27 cellular contexts compared by ENCODE assay signal in the genomic region with DNA sequence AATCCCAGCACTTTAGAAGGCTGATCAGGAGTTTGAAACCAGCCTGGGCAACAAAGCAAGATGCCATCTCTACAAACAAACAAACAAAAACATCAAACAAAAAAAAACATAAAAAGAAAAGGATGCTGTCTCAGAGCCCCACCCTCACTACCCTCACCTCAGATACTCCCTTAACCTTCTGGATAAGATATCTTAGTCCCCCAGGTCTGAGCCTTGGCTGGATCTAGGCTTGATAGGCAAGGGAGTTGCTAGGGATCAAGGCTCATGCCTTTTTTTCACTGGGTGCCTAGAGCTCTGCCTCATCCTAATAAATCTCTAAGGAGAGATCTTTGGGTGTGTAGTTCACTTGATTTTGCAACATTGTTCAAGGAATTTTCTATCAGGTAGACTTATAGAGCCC. TPM values are rescaled to one million over a fixed set of nuclear protein-coding genes. Genes with fewer than 3 reads are reported as not detected.
"Had no signal": no experiment of that assay in that cellular context is flagged by ENCODE, and none has a peak within 500 bp of the region (broad histone marks: within the 10 kb centered on the region; RNA-seq: fewer than 3 reads in every experiment).

No MANE protein-coding gene starts in this region.

- H3K27ac Mint-ChIP-seq: activated CD4-positive, alpha-beta T cell treated with anti-CD3 and anti-CD28 coated beads, Interleukin-2, amount 10 ng/mL, durations not matched to agents 7 days and 5 days; activated CD8-positive, alpha-beta memory T cell treated with anti-CD3 and anti-CD28 coated beads, Interleukin-2, amount 10 ng/mL, durations not matched to agents 7 days and 5 days; activated CD8-positive, alpha-beta T cell treated with anti-CD3 and anti-CD28 coated beads for 36 hours; activated naive CD4-positive, alpha-beta T cell treated with anti-CD3 and anti-CD28 coated beads for 36 hours; activated T-helper 2 cell treated with anti-CD3 and anti-CD28 coated beads, Interferon-gamma antibody, Interleukin-2, Interleukin-4, amounts not matched to agents 10 μg/mL and 5 μg/mL and 100 μg/mL, durations not matched to agents 14 hours and 24 hours and 36 hours; neural progenitor cell had no signal

- H3K4me1 ChIP-seq: ascending aorta, colonic mucosa, gastrocnemius medialis, neural progenitor cell, sigmoid colon had no signal

- H3K4me3 Mint-ChIP-seq: activated CD4-positive, alpha-beta T cell treated with anti-CD3 and anti-CD28 coated beads, Interleukin-2, amount 10 ng/mL, durations not matched to agents 7 days and 5 days; activated CD8-positive, alpha-beta memory T cell treated with anti-CD3 and anti-CD28 coated beads, Interleukin-2, amount 10 ng/mL, durations not matched to agents 7 days and 5 days; activated CD8-positive, alpha-beta T cell treated with anti-CD3 and anti-CD28 coated beads for 36 hours; activated naive CD4-positive, alpha-beta T cell treated with anti-CD3 and anti-CD28 coated beads for 36 hours; neural progenitor cell had no signal

- DNase-seq: activated CD4-positive, alpha-beta T cell treated with anti-CD3 and anti-CD28 coated beads, Interleukin-2, amount 10 ng/mL, durations not matched to agents 7 days and 5 days; activated CD4-positive, CD25-positive, alpha-beta regulatory T cell treated with anti-CD3 and anti-CD28 coated beads, Interleukin-2, amount 50 U/mL, for 72 hours; activated CD8-positive, alpha-beta memory T cell treated with anti-CD3 and anti-CD28 coated beads, Interleukin-2, amount 10 ng/mL, durations not matched to agents 7 days and 5 days; activated CD8-positive, alpha-beta T cell treated with anti-CD3 and anti-CD28 coated beads for 36 hours; activated naive CD4-positive, alpha-beta T cell treated with anti-CD3 and anti-CD28 coated beads for 36 hours; adrenal gland; colonic mucosa; dorsolateral prefrontal cortex; esophagus squamous epithelium; gastrocnemius medialis; hippocampal formation; left ventricle myocardium superior; mesenchymal stem cell; posterior cingulate gyrus; sigmoid colon; stimulated activated CD4-positive, alpha-beta T cell treated with anti-CD3 and anti-CD28 coated beads, Interleukin-15, amount 100 ng/mL, for 24 hours; stimulated activated naive CD4-positive, alpha-beta T cell; SW 1271; WERI-Rb-1 had no signal

- ATAC-seq: activated CD8-positive, alpha-beta memory T cell treated with anti-CD3 and anti-CD28 coated beads, Interleukin-2, amount 10 ng/mL, durations not matched to agents 7 days and 5 days; activated CD8-positive, alpha-beta T cell treated with anti-CD3 and anti-CD28 coated beads for 36 hours; gastrocnemius medialis; left ventricle myocardium superior had no signal

- H2AFZ ChIP-seq: neural progenitor cell had no signal

- H3K9me3 ChIP-seq: adrenal gland, ascending aorta, colonic mucosa, esophagus squamous epithelium, gastrocnemius medialis, sigmoid colon had no signal

- H3K27me3 Mint-ChIP-seq: activated CD4-positive, alpha-beta T cell treated with anti-CD3 and anti-CD28 coated beads, Interleukin-2, amount 10 ng/mL, durations not matched to agents 7 days and 5 days; activated CD8-positive, alpha-beta memory T cell treated with anti-CD3 and anti-CD28 coated beads, Interleukin-2, amount 10 ng/mL, durations not matched to agents 7 days and 5 days; activated CD8-positive, alpha-beta T cell treated with anti-CD3 and anti-CD28 coated beads for 36 hours had no signal

- H3K4me3 ChIP-seq: adrenal gland, ascending aorta, colonic mucosa, dorsolateral prefrontal cortex, esophagus squamous epithelium, gastrocnemius medialis, neural progenitor cell, sigmoid colon, SK-N-MC, smooth muscle cell had no signal

- H3K27me3 ChIP-seq: adrenal gland, ascending aorta, colonic mucosa, dorsolateral prefrontal cortex, esophagus squamous epithelium, gastrocnemius medialis, neural progenitor cell, sigmoid colon had no signal

- FAIRE-seq: islet of Langerhans had no signal

- H3K4me2 ChIP-seq: neural progenitor cell, smooth muscle cell had no signal

- H3K9ac ChIP-seq: neural progenitor cell had no signal

- H3K27ac ChIP-seq: adrenal gland, ascending aorta, colonic mucosa, dorsolateral prefrontal cortex, gastrocnemius medialis, neural progenitor cell, sigmoid colon, SK-N-MC had no signal

- H3K9me3 Mint-ChIP-seq: activated naive CD4-positive, alpha-beta T cell treated with anti-CD3 and anti-CD28 coated beads for 36 hours; activated T-helper 2 cell treated with anti-CD3 and anti-CD28 coated beads, Interferon-gamma antibody, Interleukin-2, Interleukin-4, amounts not matched to agents 10 μg/mL and 5 μg/mL and 100 μg/mL, durations not matched to agents 14 hours and 24 hours and 36 hours had no signal

RNA-seq across cellular contexts. Expression of gene LCK, which starts 48.3 kb away (rescaled TPM):
- total RNA-seq: ascending aorta, myocyte had no signal
- polyA plus RNA-seq: smooth muscle cell had no signal

RNA-seq across cellular contexts. Expression of gene FAM167B, which starts 52.3 kb away (rescaled TPM):
- total RNA-seq: mononuclear cell, smooth muscle cell had no signal
- polyA plus RNA-seq: smooth muscle cell had no signal
